In genomic region chr2:206800501-206801416, GRCh38 we compare ENCODE assay signal across 1 cellular context.
TF ChIP-seq lines count a peak whose summit lies in the region.

No MANE protein-coding gene starts in this region.

TF ChIP-seq in IMR-90, 13 proteins besides CTCF, POLR2A, EP300 and RAD21:
- TF ChIP-seq SMC3 (IDR thresholded peaks at IDR 0.05; ENCODE audit: low read depth, low read length) (peak; percentile 69), MXI1 (IDR thresholded peaks at IDR 0.05; ENCODE audit: borderline replicate concordance, low read depth, low read length) (no peak)
